Comparison of ENCODE assay signal across 9 cellular contexts in the genomic region with DNA sequence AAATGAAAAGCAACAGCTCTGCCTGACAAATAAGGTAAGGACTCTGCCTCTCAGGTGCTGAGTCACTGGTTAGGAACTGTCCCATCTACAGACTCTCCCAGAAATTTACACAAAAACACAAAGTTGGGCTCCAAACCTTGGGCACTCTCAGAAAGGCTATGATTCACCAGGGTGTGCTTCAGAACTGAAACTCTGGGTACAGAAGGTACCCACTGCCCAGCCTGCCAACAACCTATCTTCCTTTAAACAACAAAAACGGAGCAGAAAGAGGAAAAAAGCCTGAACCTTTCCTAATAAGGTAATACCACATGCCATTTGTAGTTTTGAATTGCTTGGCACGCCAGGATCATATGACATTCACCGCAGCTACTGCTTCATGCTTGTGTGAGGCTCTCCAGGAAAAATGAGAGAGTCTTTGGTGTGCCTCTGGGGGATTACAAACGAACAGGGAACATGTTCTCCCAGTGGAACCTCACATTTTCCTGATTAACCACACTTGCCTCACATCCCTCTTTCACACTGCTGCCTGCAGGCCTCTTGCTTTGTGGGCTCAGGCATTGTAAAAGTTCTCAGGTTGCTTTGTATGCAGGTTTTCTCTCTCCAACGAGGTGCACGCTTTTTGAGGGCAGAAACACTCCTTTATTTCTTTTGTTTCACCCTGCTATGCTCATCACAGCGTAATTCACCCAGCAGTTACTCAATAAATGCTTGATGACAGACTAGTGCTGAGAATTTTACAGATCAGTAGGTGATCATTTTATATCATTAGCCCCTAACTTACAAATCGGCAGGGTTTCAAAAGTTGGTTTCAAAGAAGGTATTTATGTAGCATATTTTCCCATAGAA.
DNase-seq lines count a peak whose midpoint lies in the region; ATAC-seq, FAIRE-seq and TF ChIP-seq lines count a peak whose summit lies in the region.
"Had no signal": no experiment of that assay in that cellular context is flagged by ENCODE, and none has a peak within 500 bp of the region (broad histone marks: within the 10 kb centered on the region; RNA-seq: fewer than 3 reads in every experiment).

No MANE protein-coding gene starts in this region.

- H3K4me1 ChIP-seq in GM12878 (ENCODE audit: control insufficient read depth, insufficient read depth, low read length) (peaks cover 23% of the 10 kb centered on the region), thoracic aorta (ENCODE audit: control insufficient read depth in 1 of 2, low read depth in 2 of 2) (peaks cover 68 to 97% of the 10 kb centered on the region in 2 donors)

- H3K4me2 ChIP-seq in GM12878 (ENCODE audit: control insufficient read depth, insufficient read depth), result no peak overlapping the region

- H4K20me1 ChIP-seq in GM12878 (ENCODE audit: control insufficient read depth, insufficient read depth), result no peaks in the 10 kb centered on the region

- FAIRE-seq in GM12878 (lab: Jason Lieb, UNC), result no peak

- POLR2A ChIA-PET in GM12878 (lab: Charles Lee), result interaction anchor here (1.4 to 2.8 kb wide), 3 partner anchors 10 to 22 kb away, joined by 4 to 9 read pairs (median 6); no protein-coding TSS in a partner anchor

- no peak overlapping the region for H3K9ac ChIP-seq in GM12878 (ENCODE audit: control insufficient read depth, insufficient read depth, low read length)

- in situ Hi-C loops in GM12878 (cut with MboI), result loop anchor here (10.0 kb wide), 1 partner anchor 415 kb away; no protein-coding TSS in a partner anchor

- SMC1A ChIA-PET in GM12878 (lab: Charles Lee; ENCODE audit: uncharacterized antibody, unreplicated experiment), result interaction anchor here (0.7 to 14.1 kb wide), 7 partner anchors 8 to 179 kb away, joined by 3 to 227 read pairs (median 8); a partner anchor contains a TSS

- ATAC-seq in GM12878, result peak; percentile 45
- ATAC-seq in left colon, result peak; percentile 42
- ATAC-seq in thoracic aorta (ENCODE audit: insufficient number of reproducible peaks, low FRiP score, low read depth), result peak; percentile 85
- no peak for ATAC-seq in HG02588 (IDR thresholded peaks at IDR 0.05; ENCODE audit: unreplicated experiment)

- RAD21 ChIA-PET in GM12878 (lab: Charles Lee; ENCODE audit: unreplicated experiment), result interaction anchor here (0.9 to 12.6 kb wide), 6 partner anchors 10 to 189 kb away, joined by 3 to 225 read pairs (median 6); a partner anchor contains a TSS

- TF ChIP-seq CTCF in GM12878 (IDR thresholded peaks at IDR 0.05 in 2 of 3, conservative IDR thresholded peaks at IDR 0.05 in 1 of 3; ENCODE audit: control insufficient read depth in 2 of 3, extremely low read depth in 1 of 3, insufficient read depth in 1 of 3, low read depth in 3 of 3, low read length in 3 of 3) (no peak), thoracic aorta (IDR thresholded peaks at IDR 0.05) (no peak)

- H3K4me3 ChIP-seq in GM12878 (no peak overlapping the region), thoracic aorta (peak overlapping the region; percentile 48)

- no peaks in the 10 kb centered on the region for H3K79me2 ChIP-seq in GM12878 (ENCODE audit: control insufficient read depth, insufficient read depth, low read length)

- H3K27ac ChIP-seq in GM12878 (ENCODE audit: control insufficient read depth, insufficient read depth), result no peak overlapping the region; the same call in 1 of the 2 replicates
- peak overlapping the region; percentile 95 to 97 for H3K27ac ChIP-seq in thoracic aorta

- peak in 1 of 2 experiments; percentile 38; a peak in 2 of 4 replicates for TF ChIP-seq EP300 in GM12878 (IDR thresholded peaks at IDR 0.05; ENCODE audit: borderline replicate concordance in 1 of 2, control insufficient read depth in 1 of 2, low read depth in 2 of 2, low read length in 2 of 2)

- TF ChIP-seq POLR2A in GM12878 (IDR thresholded peaks at IDR 0.05; ENCODE audit: low read depth, low read length), result no peak

- 35% methylated on average over 8 of the region's 8 CpGs for WGBS in GM12878 (ENCODE audit: insufficient coverage, insufficient replicate concordance, low lambda C conversion rate, missing lambda C conversion rate)

- DNase-seq in EH (ENCODE audit: low read depth), result peak; percentile 90
- peak; percentile 72 for DNase-seq in HT-29 (ENCODE audit: low spot score)
- no peak for DNase-seq in GM12878 (ENCODE audit: low read depth, low spot score)
- DNase-seq in left colon, result no peak
- peak; percentile 62 for DNase-seq in thoracic aorta (ENCODE audit: low spot score)
- no peak for DNase-seq in activated CD4-positive, alpha-beta T cell treated with anti-CD3 and anti-CD28 coated beads, Interleukin-2, amount 50 U/mL, for 4 hours
- DNase-seq in Ammon's horn (ENCODE audit: low spot score), result no peak
- DNase-seq: naive B cell had no signal

- H3K9me3 ChIP-seq in GM12878 (replicated peaks; ENCODE audit: control insufficient read depth, insufficient read depth, low read length) (no peaks in the 10 kb centered on the region), thoracic aorta (no peaks in the 10 kb centered on the region)

- CTCF ChIA-PET in GM12878 (lab: Yijun Ruan, JAX), result interaction anchor here (0.8 to 4.1 kb wide), 5 partner anchors 10 to 215 kb away, joined by 3 to 31 read pairs (median 4); no protein-coding TSS in a partner anchor

- H3K27me3 ChIP-seq in GM12878 (replicated peaks in 1 of 2; ENCODE audit: control insufficient read depth in 2 of 2, insufficient read depth in 2 of 2, low read length in 1 of 2) (no peaks in the 10 kb centered on the region), thoracic aorta (replicated peaks; ENCODE audit: insufficient read depth) (no peaks in the 10 kb centered on the region)

- no peak for TF ChIP-seq RAD21 in GM12878 (IDR thresholded peaks at IDR 0.05; ENCODE audit: insufficient read depth, low read depth, low read length)

- intact Hi-C loops in GM12878 (cut with micrococcal nuclease; ENCODE audit: unreplicated experiment), result no loop called here
- intact Hi-C loops in left colon (cut with DNase I, micrococcal nuclease), result loop anchor here in 1 of 2 donors (10.0 kb wide), 1 partner anchor 195 kb away; no protein-coding TSS in a partner anchor

- H2AFZ ChIP-seq in GM12878 (ENCODE audit: control insufficient read depth, low read depth, low read length), result peak overlapping the region; percentile 13; the same call in 1 of the 2 replicates

- no TSS peak for BruUV-seq in GM12878 (replicated peaks; lab: Mats Ljungman, UMichigan)

- H3K36me3 ChIP-seq in GM12878 (ENCODE audit: control insufficient read depth in 2 of 2, insufficient read depth in 2 of 2, low read length in 1 of 2), result no peaks in the 10 kb centered on the region
- H3K36me3 ChIP-seq in thoracic aorta, result no peaks in the 10 kb centered on the region

TF ChIP-seq in GM12878, 131 proteins besides CTCF, POLR2A, EP300 and RAD21 (continues in another document):
- no peak for TF ChIP-seq CREB1 (IDR thresholded peaks at IDR 0.05; ENCODE audit: low read depth)
- TF ChIP-seq, protein P1, sequence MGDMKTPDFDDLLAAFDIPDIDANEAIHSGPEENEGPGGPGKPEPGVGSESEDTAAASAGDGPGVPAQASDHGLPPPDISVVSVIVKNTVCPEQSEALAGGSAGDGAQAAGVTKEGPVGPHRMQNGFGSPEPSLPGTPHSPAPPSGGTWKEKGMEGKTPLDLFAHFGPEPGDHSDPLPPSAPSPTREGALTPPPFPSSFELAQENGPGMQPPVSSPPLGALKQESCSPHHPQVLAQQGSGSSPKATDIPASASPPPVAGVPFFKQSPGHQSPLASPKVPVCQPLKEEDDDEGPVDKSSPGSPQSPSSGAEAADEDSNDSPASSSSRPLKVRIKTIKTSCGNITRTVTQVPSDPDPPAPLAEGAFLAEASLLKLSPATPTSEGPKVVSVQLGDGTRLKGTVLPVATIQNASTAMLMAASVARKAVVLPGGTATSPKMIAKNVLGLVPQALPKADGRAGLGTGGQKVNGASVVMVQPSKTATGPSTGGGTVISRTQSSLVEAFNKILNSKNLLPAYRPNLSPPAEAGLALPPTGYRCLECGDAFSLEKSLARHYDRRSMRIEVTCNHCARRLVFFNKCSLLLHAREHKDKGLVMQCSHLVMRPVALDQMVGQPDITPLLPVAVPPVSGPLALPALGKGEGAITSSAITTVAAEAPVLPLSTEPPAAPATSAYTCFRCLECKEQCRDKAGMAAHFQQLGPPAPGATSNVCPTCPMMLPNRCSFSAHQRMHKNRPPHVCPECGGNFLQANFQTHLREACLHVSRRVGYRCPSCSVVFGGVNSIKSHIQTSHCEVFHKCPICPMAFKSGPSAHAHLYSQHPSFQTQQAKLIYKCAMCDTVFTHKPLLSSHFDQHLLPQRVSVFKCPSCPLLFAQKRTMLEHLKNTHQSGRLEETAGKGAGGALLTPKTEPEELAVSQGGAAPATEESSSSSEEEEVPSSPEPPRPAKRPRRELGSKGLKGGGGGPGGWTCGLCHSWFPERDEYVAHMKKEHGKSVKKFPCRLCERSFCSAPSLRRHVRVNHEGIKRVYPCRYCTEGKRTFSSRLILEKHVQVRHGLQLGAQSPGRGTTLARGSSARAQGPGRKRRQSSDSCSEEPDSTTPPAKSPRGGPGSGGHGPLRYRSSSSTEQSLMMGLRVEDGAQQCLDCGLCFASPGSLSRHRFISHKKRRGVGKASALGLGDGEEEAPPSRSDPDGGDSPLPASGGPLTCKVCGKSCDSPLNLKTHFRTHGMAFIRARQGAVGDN (IDR thresholded peaks at IDR 0.05), result peak; percentile 73
- TF ChIP-seq BRCA1 (IDR thresholded peaks at IDR 0.05; ENCODE audit: low read depth, low read length), result no peak
- peak; percentile 82 for TF ChIP-seq MEF2B (IDR thresholded peaks at IDR 0.05; ENCODE audit: partially characterized antibody, poor library complexity, severe bottlenecking)
- TF ChIP-seq, protein P2, sequence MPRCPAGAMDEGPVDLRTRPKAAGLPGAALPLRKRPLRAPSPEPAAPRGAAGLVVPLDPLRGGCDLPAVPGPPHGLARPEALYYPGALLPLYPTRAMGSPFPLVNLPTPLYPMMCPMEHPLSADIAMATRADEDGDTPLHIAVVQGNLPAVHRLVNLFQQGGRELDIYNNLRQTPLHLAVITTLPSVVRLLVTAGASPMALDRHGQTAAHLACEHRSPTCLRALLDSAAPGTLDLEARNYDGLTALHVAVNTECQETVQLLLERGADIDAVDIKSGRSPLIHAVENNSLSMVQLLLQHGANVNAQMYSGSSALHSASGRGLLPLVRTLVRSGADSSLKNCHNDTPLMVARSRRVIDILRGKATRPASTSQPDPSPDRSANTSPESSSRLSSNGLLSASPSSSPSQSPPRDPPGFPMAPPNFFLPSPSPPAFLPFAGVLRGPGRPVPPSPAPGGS (IDR thresholded peaks at IDR 0.05; ENCODE audit: borderline replicate concordance, insufficient read depth, low read depth, low read length, poor library complexity, severe bottlenecking), result no peak
- TF ChIP-seq IKZF1 (conservative IDR thresholded peaks at IDR 0.05), result peak; percentile 76
- peak in 1 of 2 experiments; percentile 60; a peak in 2 of 4 replicates for TF ChIP-seq BHLHE40 (IDR thresholded peaks at IDR 0.05; ENCODE audit: borderline replicate concordance in 1 of 2, low read depth in 2 of 2, low read length in 1 of 2)
- peak; percentile 48; the same call in 1 of the 2 replicates for TF ChIP-seq GATAD2B (conservative IDR thresholded peaks at IDR 0.05; ENCODE audit: low read depth)
- peak; percentile 58; the same call in 1 of the 2 replicates for TF ChIP-seq RAD51 (IDR thresholded peaks at IDR 0.05)
- TF ChIP-seq DPF2 (IDR thresholded peaks at IDR 0.05), result no peak
- TF ChIP-seq MTA2 (IDR thresholded peaks at IDR 0.05; ENCODE audit: low read depth), result peak; percentile 26; the same call in 1 of the 2 replicates

Comparison
In these comparisons a context has a peak if more than half of its experiments do, and no peak if none do; other contexts are left out.
1. DNase-seq: peak in EH (single experiment), HT-29 (single experiment) and thoracic aorta (single experiment); none in GM12878 (single experiment), left colon (0 of 2), activated CD4-positive, alpha-beta T cell treated with anti-CD3 and anti-CD28 coated beads, Interleukin-2, amount 50 U/mL, for 4 hours (0 of 2) and Ammon's horn (single experiment).